Comparison of ENCODE assay signal across 27 cellular contexts in the genomic region with DNA sequence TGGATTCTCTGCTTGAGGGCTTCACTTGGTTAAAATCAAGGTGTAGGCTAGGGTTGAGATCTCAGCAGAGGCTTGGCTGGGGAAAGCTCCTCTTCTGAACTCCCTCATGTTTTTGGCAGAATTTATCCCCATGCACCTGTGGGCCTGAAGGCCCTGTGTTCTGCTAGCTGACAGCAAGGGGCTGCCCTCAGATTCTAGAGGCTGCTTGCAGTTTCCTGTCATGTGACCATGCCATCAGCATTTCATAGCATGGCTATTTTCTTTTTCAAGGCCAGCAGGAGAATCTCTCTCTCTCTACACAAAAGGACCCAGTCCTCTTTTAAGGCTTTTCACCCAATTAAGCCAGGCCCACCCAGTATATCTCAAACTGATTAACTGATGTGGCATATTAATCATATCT.
"Had no signal": no experiment of that assay in that cellular context is flagged by ENCODE, and none has a peak within 500 bp of the region (broad histone marks: within the 10 kb centered on the region; RNA-seq: fewer than 3 reads in every experiment).

No MANE protein-coding gene starts in this region.

- H3K27ac ChIP-seq: HL-60, KMS-11, SJSA1, SK-N-MC had no signal

- H3K9ac ChIP-seq: KMS-11 had no signal

- H3K4me2 ChIP-seq: KMS-11 had no signal

- DNase-seq: Kasumi-1; MV-4-11; NCI-H1092; NCI-H1105 treated with DMSO at 0.1 percent for 48 hours; NCI-H1417 treated with DMSO at 0.1 percent for 48 hours; NCI-H146; NCI-H1694 treated with DMSO at 0.1 percent for 48 hours; NCI-H1930; NCI-H2081; NCI-H2107; NCI-H2171; NCI-H226; NCI-H446; NCI-H510A; NCI-H524 treated with DMSO at 0.1 percent for 48 hours; NCI-H69; NCI-H774; NK-92 treated with Interleukin-12 subunit alpha and Interleukin-12 subunit beta, amount 100 ng/mL, for 24 hours; OCI-M1; Right ventricle myocardium superior; RPMI8226; SIG-M5 had no signal

- H3K27me3 ChIP-seq: SJSA1 had no signal

- H3K4me1 ChIP-seq: SJSA1 had no signal

- H3K9me3 ChIP-seq: SJSA1 had no signal

- H3K36me3 ChIP-seq: SJSA1 had no signal

- H3K4me3 ChIP-seq: K562, SJSA1, SK-N-MC had no signal
